ENCODE assay signal across 25 cellular contexts in the genomic region with DNA sequence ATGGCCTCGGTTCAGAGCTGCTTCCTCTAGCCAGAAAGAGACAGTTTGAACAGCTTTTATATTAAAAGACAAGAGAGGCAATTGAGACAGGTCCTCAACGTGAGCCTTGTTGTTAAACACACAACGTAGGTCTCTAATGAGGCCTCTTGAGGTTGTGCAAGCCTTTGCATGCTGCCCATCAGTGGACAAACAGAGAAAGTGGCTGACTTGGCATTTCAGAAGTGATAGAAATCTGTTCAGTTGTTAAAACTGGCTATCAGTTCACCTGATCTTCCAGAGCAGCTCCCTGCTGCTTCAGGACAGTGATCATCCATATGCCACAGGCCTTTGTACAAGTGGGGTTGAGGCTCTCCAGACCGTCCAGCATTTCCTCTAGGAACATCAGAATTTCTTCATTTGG. TPM values are rescaled to one million over a fixed set of nuclear protein-coding genes. Genes with fewer than 3 reads are reported as not detected.
"Had no signal": no experiment of that assay in that cellular context is flagged by ENCODE, and none has a peak within 500 bp of the region (broad histone marks: within the 10 kb centered on the region; RNA-seq: fewer than 3 reads in every experiment).

No MANE protein-coding gene starts in this region.

- H3K9me3 ChIP-seq: MG63 had no signal

- H3K27ac Mint-ChIP-seq: activated CD8-positive, alpha-beta T cell treated with anti-CD3 and anti-CD28 coated beads for 36 hours; activated naive CD4-positive, alpha-beta T cell treated with anti-CD3 and anti-CD28 coated beads, Interleukin-2, amount 10 ng/mL, durations not matched to agents 7 days and 5 days; activated naive CD8-positive, alpha-beta T cell treated with anti-CD3 and anti-CD28 coated beads for 36 hours; activated T-cell treated with anti-CD3 and anti-CD28 coated beads, Interleukin-2, amount 50 U/mL, for 72 hours; activated T-helper 2 cell treated with anti-CD3 and anti-CD28 coated beads, Interferon-gamma antibody, Interleukin-2, Interleukin-4, amounts not matched to agents 10 μg/mL and 5 μg/mL and 100 μg/mL, durations not matched to agents 14 hours and 24 hours and 36 hours; T-helper 1 cell treated with Interleukin-12 subunit alpha and Interleukin-12 subunit beta and Interleukin-4 antibody, amounts not matched to agents 30 μg/mL and 1 μg/mL, for 36 hours had no signal

- H3K27me3 Mint-ChIP-seq: activated CD8-positive, alpha-beta T cell treated with anti-CD3 and anti-CD28 coated beads for 36 hours; activated naive CD4-positive, alpha-beta T cell treated with anti-CD3 and anti-CD28 coated beads, Interleukin-2, amount 10 ng/mL, durations not matched to agents 7 days and 5 days had no signal

- H3K36me3 ChIP-seq: brain microvascular endothelial cell, cardiac muscle cell, MG63 had no signal

- H3K4me3 ChIP-seq: cardiac muscle cell, MG63 had no signal

- H3K9me3 Mint-ChIP-seq: activated CD8-positive, alpha-beta T cell treated with anti-CD3 and anti-CD28 coated beads for 36 hours; activated naive CD4-positive, alpha-beta T cell treated with anti-CD3 and anti-CD28 coated beads, Interleukin-2, amount 10 ng/mL, durations not matched to agents 7 days and 5 days; activated T-cell treated with anti-CD3 and anti-CD28 coated beads, Interleukin-2, amount 50 U/mL, for 72 hours; activated T-helper 2 cell treated with anti-CD3 and anti-CD28 coated beads, Interferon-gamma antibody, Interleukin-2, Interleukin-4, amounts not matched to agents 10 μg/mL and 5 μg/mL and 100 μg/mL, durations not matched to agents 14 hours and 24 hours and 36 hours; T-helper 1 cell treated with Interleukin-12 subunit alpha and Interleukin-12 subunit beta and Interleukin-4 antibody, amounts not matched to agents 30 μg/mL and 1 μg/mL, for 36 hours had no signal

- H3K27ac ChIP-seq: brain microvascular endothelial cell, cardiac muscle cell, KMS-11 had no signal

- H3K4me2 ChIP-seq: KMS-11 had no signal

- H3K4me1 Mint-ChIP-seq: activated naive CD4-positive, alpha-beta T cell treated with anti-CD3 and anti-CD28 coated beads, Interleukin-2, amount 10 ng/mL, durations not matched to agents 7 days and 5 days; activated naive CD8-positive, alpha-beta T cell treated with anti-CD3 and anti-CD28 coated beads for 36 hours had no signal

- H3K4me3 Mint-ChIP-seq: activated CD8-positive, alpha-beta T cell treated with anti-CD3 and anti-CD28 coated beads for 36 hours; activated naive CD4-positive, alpha-beta T cell treated with anti-CD3 and anti-CD28 coated beads, Interleukin-2, amount 10 ng/mL, durations not matched to agents 7 days and 5 days; activated naive CD8-positive, alpha-beta T cell treated with anti-CD3 and anti-CD28 coated beads for 36 hours; activated T-cell treated with anti-CD3 and anti-CD28 coated beads, Interleukin-2, amount 50 U/mL, for 72 hours; T-helper 1 cell treated with Interleukin-12 subunit alpha and Interleukin-12 subunit beta and Interleukin-4 antibody, amounts not matched to agents 30 μg/mL and 1 μg/mL, for 36 hours had no signal

- ATAC-seq: activated CD4-positive, CD25-positive, alpha-beta regulatory T cell treated with anti-CD3 and anti-CD28 coated beads, Interleukin-2, amount 50 U/mL, for 24 hours; activated CD8-positive, alpha-beta T cell treated with anti-CD3 and anti-CD28 coated beads for 36 hours; activated T-cell treated with anti-CD3 and anti-CD28 coated beads, Interleukin-2, amount 50 U/mL, for 72 hours; PC-3 had no signal

- DNase-seq: activated CD4-positive, alpha-beta T cell treated with anti-CD3 and anti-CD28 coated beads for 4 hours; activated CD8-positive, alpha-beta memory T cell treated with anti-CD3 and anti-CD28 coated beads, Interleukin-2, amount 50 U/mL, for 4 hours; activated CD8-positive, alpha-beta T cell treated with anti-CD3 and anti-CD28 coated beads for 36 hours; activated gamma-delta T cell treated with Interleukin-2 at 50 U/mL for 16 hours; activated naive CD4-positive, alpha-beta T cell treated with anti-CD3 and anti-CD28 coated beads, Interleukin-2, amount 10 ng/mL, durations not matched to agents 7 days and 5 days; activated naive CD8-positive, alpha-beta T cell treated with anti-CD3 and anti-CD28 coated beads for 36 hours; activated T-cell treated with anti-CD3 and anti-CD28 coated beads, Interleukin-2, amount 50 U/mL, for 72 hours; brain microvascular endothelial cell; MG63; MV-4-11; NCI-H1092 treated with DMSO at 0.1 percent for 48 hours; NCI-H1417 treated with DMSO at 0.1 percent for 48 hours; NCI-H1694; NCI-H2029; NCI-H345; NCI-H510A; NCI-H526 treated with DMSO at 0.1 percent for 48 hours; NCI-H82; PC-3 had no signal

- H3K9ac ChIP-seq: KMS-11 had no signal

- H3K36me3 Mint-ChIP-seq: activated naive CD4-positive, alpha-beta T cell treated with anti-CD3 and anti-CD28 coated beads, Interleukin-2, amount 10 ng/mL, durations not matched to agents 7 days and 5 days; activated naive CD8-positive, alpha-beta T cell treated with anti-CD3 and anti-CD28 coated beads for 36 hours had no signal

- H3K27me3 ChIP-seq: brain microvascular endothelial cell, cardiac muscle cell, MG63 had no signal

RNA-seq across cellular contexts. Expression of a gene that starts 58.8 kb away (rescaled TPM):
- total RNA-seq: activated CD8-positive, alpha-beta T cell treated with anti-CD3 and anti-CD28 coated beads for 36 hours; activated naive CD8-positive, alpha-beta T cell treated with anti-CD3 and anti-CD28 coated beads for 36 hours; activated T-cell treated with anti-CD3 and anti-CD28 coated beads, Interleukin-2, amount 50 U/mL, for 72 hours; activated T-helper 2 cell treated with anti-CD3 and anti-CD28 coated beads, Interferon-gamma antibody, Interleukin-2, Interleukin-4, amounts not matched to agents 10 μg/mL and 5 μg/mL and 100 μg/mL, durations not matched to agents 14 hours and 24 hours and 36 hours; cardiac muscle cell had no signal
- polyA plus RNA-seq: adipose tissue, cardiac muscle cell had no signal
